16 cellular contexts compared by ENCODE assay signal in the genomic region with DNA sequence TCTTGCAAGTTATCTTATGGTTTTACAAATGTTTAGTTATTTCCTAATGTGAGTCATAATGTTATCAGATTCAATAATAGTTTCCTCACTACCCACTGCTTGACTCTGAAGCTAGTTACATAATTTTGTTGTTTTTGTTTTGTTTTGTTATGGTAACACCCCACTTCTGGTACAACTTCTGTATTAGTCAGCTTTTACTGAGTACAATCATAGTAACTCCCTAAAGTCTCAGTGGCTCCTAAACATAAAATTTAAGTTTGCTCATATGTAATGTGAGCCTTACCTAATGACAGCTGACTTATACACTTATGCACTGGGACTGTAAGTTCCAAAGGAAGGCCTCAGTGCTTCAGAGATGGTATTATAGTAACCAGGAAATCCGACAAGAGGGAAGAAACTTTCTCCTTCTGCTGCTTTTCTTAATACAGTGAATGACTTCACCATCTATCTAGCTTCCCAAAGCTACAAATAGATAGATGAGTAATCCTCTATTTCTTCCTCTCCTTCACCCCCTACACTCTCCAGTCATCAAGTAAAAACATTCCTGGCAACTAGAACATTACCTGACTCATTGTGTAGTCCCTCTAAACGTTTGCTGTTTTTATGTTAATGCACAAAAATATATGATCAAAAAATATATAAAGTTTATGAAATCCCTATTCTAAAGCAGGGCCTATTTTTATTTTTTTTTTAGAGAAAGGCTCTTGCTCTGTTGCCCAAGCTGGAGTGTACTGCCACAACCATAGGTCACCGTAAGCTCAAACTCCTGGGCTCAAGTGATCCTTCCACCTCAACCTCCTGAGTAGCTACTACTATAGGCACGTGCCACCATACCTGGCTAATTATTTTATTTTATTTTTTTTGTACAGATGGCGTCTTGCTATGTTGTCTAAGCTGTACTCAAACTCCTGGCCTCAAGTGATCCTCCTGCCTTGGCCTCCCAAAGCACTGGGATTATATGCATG.
DNase-seq lines count a peak whose midpoint lies in the region; ATAC-seq and TF ChIP-seq lines count a peak whose summit lies in the region.
"Had no signal": no experiment of that assay in that cellular context is flagged by ENCODE, and none has a peak within 500 bp of the region (broad histone marks: within the 10 kb centered on the region; RNA-seq: fewer than 3 reads in every experiment).

No MANE protein-coding gene starts in this region.

- H3K4me1 ChIP-seq in adipocyte (ENCODE audit: control insufficient read depth, insufficient read depth, low read length) = no peaks in the 10 kb centered on the region
- H3K4me1 ChIP-seq in skeletal muscle satellite cell (ENCODE audit: control insufficient read depth, insufficient read depth, low read length) = peaks cover 25% of the 10 kb centered on the region
- H3K4me1 ChIP-seq in esophagus muscularis mucosa = no peaks in the 10 kb centered on the region
- H3K4me1 ChIP-seq: body of pancreas, Caco-2 had no signal

- H3K36me3 ChIP-seq in adipocyte (ENCODE audit: control insufficient read depth, insufficient read depth, low read length, severe bottlenecking) (no peaks in the 10 kb centered on the region), skeletal muscle satellite cell (ENCODE audit: insufficient read depth, low read length) (no peaks in the 10 kb centered on the region), esophagus muscularis mucosa (no peaks in the 10 kb centered on the region)

- TF ChIP-seq POLR2A in esophagus muscularis mucosa (IDR thresholded peaks at IDR 0.05; ENCODE audit: low read depth) = no peak

- no peak for ATAC-seq in GM19395 (IDR thresholded peaks at IDR 0.05; ENCODE audit: unreplicated experiment)
- ATAC-seq in GM19467 (IDR thresholded peaks at IDR 0.05; ENCODE audit: unreplicated experiment) = no peak
- ATAC-seq: body of pancreas, GM23338 had no signal

- 66% methylated on average over 5 of the region's 5 CpGs for WGBS in esophagus muscularis mucosa

- H3K4me3 ChIP-seq in adipocyte (ENCODE audit: low read length) (peak overlapping the region; percentile 42), fibroblast of pulmonary artery (replicated peaks; ENCODE audit: low read depth, low read length) (no peak overlapping the region), skeletal muscle satellite cell (ENCODE audit: low read length) (no peak overlapping the region), esophagus muscularis mucosa (no peak overlapping the region)
- H3K4me3 ChIP-seq: body of pancreas, GM23338 had no signal

- H3K4me2 ChIP-seq in skeletal muscle satellite cell (ENCODE audit: low read length) = peak overlapping the region; percentile 59
- H3K4me2 ChIP-seq: GM23338 had no signal

- intact Hi-C loops in esophagus muscularis mucosa (cut with DNase I) = no loop called here

- TF ChIP-seq CTCF in fibroblast of pulmonary artery (IDR thresholded peaks at IDR 0.05; ENCODE audit: low read length, missing control alignments) (no peak), esophagus muscularis mucosa (IDR thresholded peaks at IDR 0.05) (no peak)

- H3K9ac ChIP-seq in adipocyte (ENCODE audit: low read length) = no peak overlapping the region
- H3K9ac ChIP-seq in skeletal muscle satellite cell (ENCODE audit: low read depth, low read length) = peak overlapping the region; percentile 68

- H3K27me3 ChIP-seq in adipocyte (replicated peaks; ENCODE audit: control insufficient read depth, insufficient read depth, low read length) = no peaks in the 10 kb centered on the region
- no peaks in the 10 kb centered on the region for H3K27me3 ChIP-seq in skeletal muscle satellite cell (ENCODE audit: control insufficient read depth, insufficient read depth, low read length)
- H3K27me3 ChIP-seq in esophagus muscularis mucosa = no peaks in the 10 kb centered on the region
- H3K27me3 ChIP-seq: body of pancreas had no signal

- no peak overlapping the region for H3K27ac ChIP-seq in esophagus muscularis mucosa (replicated peaks in 1 of 4)
- H3K27ac ChIP-seq: body of pancreas had no signal

- TF ChIP-seq EP300 in esophagus muscularis mucosa (IDR thresholded peaks at IDR 0.05) = no peak

- H3K9me3 ChIP-seq in adipocyte (ENCODE audit: control insufficient read depth, low read length) = peaks cover 9% of the 10 kb centered on the region
- no peaks in the 10 kb centered on the region for H3K9me3 ChIP-seq in skeletal muscle satellite cell (replicated peaks; ENCODE audit: low read length)
- H3K9me3 ChIP-seq in esophagus muscularis mucosa = no peaks in the 10 kb centered on the region
- H3K9me3 ChIP-seq: body of pancreas had no signal

- DNase-seq in HPDE6-E6E7 (ENCODE audit: extremely low spot score) (peak; percentile 46), adipocyte (ENCODE audit: low read depth) (peak; percentile 29), fibroblast of pulmonary artery (ENCODE audit: low read depth) (peak; percentile 80), esophagus muscularis mucosa (ENCODE audit: extremely low spot score) (no peak), NCI-H82 (lab: John Stamatoyannopoulos, UW) (no peak)
- DNase-seq: activated T-cell treated with anti-CD3 and anti-CD28 coated beads, Interleukin-2, amount 50 U/mL, for 24 hours; body of pancreas; Caco-2; naive B cell; NCI-H1105; NCI-H524 treated with DMSO at 0.1 percent for 48 hours; SHP77 treated with DMSO at 0.1 percent for 48 hours had no signal

Comparison
In these comparisons a context has a peak if more than half of its experiments do, and no peak if none do; other contexts are left out.
1. DNase-seq: peak in HPDE6-E6E7 (single experiment), adipocyte (single experiment) and fibroblast of pulmonary artery (single experiment); none in esophagus muscularis mucosa (single experiment) and NCI-H82 (single experiment).